1 cellular context compared by ENCODE assay signal in the genomic region with DNA sequence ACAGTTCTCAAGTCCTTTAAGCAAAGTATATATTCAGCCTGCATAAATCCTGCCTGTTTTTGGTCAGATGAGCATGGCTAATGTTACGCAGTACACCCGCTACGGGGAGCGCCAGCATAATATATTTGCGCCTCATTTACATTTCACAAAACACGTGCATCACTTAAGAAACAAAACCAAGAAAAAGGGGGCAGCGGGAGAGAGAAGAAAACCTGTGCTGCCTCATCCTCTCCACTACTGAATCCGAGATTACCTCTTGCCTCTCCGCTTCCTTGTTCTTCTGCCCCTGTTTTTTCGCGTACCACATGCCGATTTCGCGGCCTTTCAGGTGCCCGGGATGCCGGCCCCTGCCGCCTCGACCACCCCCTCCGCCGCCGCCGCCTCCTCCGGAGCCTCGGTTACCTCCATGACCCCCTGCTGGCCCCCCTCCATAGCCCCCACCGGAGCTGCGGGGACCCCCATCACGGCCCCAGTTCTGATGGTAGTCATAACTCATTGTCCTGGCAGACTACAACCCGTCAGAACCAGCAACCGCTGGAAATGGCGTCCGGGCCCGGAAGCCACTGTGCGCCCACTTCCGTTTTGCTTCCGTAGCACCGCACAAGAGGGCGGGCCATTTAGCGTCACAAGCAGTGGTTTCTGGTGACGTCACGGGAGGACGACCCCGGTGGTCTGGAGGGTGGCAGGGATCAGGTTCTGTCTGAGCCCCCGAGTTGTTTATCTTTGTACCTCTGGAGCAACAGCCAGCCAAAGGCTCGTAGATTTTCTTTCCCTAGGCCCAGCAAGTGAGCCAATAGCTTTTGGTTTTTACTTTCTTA.
TF ChIP-seq lines count a peak whose summit lies in the region.

A gene with protein sequence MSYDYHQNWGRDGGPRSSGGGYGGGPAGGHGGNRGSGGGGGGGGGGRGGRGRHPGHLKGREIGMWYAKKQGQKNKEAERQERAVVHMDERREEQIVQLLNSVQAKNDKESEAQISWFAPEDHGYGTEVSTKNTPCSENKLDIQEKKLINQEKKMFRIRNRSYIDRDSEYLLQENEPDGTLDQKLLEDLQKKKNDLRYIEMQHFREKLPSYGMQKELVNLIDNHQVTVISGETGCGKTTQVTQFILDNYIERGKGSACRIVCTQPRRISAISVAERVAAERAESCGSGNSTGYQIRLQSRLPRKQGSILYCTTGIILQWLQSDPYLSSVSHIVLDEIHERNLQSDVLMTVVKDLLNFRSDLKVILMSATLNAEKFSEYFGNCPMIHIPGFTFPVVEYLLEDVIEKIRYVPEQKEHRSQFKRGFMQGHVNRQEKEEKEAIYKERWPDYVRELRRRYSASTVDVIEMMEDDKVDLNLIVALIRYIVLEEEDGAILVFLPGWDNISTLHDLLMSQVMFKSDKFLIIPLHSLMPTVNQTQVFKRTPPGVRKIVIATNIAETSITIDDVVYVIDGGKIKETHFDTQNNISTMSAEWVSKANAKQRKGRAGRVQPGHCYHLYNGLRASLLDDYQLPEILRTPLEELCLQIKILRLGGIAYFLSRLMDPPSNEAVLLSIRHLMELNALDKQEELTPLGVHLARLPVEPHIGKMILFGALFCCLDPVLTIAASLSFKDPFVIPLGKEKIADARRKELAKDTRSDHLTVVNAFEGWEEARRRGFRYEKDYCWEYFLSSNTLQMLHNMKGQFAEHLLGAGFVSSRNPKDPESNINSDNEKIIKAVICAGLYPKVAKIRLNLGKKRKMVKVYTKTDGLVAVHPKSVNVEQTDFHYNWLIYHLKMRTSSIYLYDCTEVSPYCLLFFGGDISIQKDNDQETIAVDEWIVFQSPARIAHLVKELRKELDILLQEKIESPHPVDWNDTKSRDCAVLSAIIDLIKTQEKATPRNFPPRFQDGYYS (minus strand): TSS at position 567 of the 818 bp plus-strand sequence. CDS start 71 bp downstream, at position 496.

TF ChIP-seq in HEK293, 187 proteins besides CTCF, POLR2A, EP300 and RAD21 (continued from another document and continues in another):
- TF ChIP-seq, protein P1, sequence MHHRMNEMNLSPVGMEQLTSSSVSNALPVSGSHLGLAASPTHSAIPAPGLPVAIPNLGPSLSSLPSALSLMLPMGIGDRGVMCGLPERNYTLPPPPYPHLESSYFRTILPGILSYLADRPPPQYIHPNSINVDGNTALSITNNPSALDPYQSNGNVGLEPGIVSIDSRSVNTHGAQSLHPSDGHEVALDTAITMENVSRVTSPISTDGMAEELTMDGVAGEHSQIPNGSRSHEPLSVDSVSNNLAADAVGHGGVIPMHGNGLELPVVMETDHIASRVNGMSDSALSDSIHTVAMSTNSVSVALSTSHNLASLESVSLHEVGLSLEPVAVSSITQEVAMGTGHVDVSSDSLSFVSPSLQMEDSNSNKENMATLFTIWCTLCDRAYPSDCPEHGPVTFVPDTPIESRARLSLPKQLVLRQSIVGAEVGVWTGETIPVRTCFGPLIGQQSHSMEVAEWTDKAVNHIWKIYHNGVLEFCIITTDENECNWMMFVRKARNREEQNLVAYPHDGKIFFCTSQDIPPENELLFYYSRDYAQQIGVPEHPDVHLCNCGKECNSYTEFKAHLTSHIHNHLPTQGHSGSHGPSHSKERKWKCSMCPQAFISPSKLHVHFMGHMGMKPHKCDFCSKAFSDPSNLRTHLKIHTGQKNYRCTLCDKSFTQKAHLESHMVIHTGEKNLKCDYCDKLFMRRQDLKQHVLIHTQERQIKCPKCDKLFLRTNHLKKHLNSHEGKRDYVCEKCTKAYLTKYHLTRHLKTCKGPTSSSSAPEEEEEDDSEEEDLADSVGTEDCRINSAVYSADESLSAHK (tag by site-specific recombination; IDR thresholded peaks at IDR 0.05), result no peak
- TF ChIP-seq, protein P2, sequence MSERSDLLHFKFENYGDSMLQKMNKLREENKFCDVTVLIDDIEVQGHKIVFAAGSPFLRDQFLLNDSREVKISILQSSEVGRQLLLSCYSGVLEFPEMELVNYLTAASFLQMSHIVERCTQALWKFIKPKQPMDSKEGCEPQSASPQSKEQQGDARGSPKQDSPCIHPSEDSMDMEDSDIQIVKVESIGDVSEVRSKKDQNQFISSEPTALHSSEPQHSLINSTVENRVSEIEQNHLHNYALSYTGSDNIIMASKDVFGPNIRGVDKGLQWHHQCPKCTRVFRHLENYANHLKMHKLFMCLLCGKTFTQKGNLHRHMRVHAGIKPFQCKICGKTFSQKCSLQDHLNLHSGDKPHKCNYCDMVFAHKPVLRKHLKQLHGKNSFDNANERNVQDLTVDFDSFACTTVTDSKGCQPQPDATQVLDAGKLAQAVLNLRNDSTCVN (tag by site-specific recombination; optimal IDR thresholded peaks at IDR 0.05), result no peak
- TF ChIP-seq ZNF560 (tag by site-specific recombination; IDR thresholded peaks at IDR 0.05; ENCODE audit: borderline replicate concordance) (no peak), ZNF335 (tag by site-specific recombination; conservative IDR thresholded peaks at IDR 0.05) (peak; percentile 55), ZNF37A (tag by site-specific recombination; IDR thresholded peaks at IDR 0.05) (no peak), EGR2 (tag by site-specific recombination; IDR thresholded peaks at IDR 0.05; ENCODE audit: low read depth) (no peak), ZNF391 (tag by site-specific recombination; IDR thresholded peaks at IDR 0.05; ENCODE audit: borderline replicate concordance, low read depth) (no peak), ZNF19 (tag by site-specific recombination; IDR thresholded peaks at IDR 0.05; ENCODE audit: low read depth) (no peak), ZNF610 (tag by site-specific recombination; IDR thresholded peaks at IDR 0.05; ENCODE audit: borderline replicate concordance) (no peak), ZNF416 (tag by site-specific recombination; IDR thresholded peaks at IDR 0.05) (no peak), ZNF350 (tag by site-specific recombination; IDR thresholded peaks at IDR 0.05) (no peak), ZNF830 (tag by site-specific recombination; IDR thresholded peaks at IDR 0.05; ENCODE audit: low read depth) (no peak), BCL11B (tag by site-specific recombination; IDR thresholded peaks at IDR 0.05; ENCODE audit: low read depth) (no peak; the same call in 1 of the 2 replicates), ZNF529 (tag by site-specific recombination; IDR thresholded peaks at IDR 0.05; ENCODE audit: insufficient replicate concordance) (no peak), ZNF544 (tag by site-specific recombination; IDR thresholded peaks at IDR 0.05) (no peak), ZNF2 (tag by site-specific recombination; IDR thresholded peaks at IDR 0.05) (peak; percentile 58; the same call in 1 of the 2 replicates), KLF7 (tag by site-specific recombination; IDR thresholded peaks at IDR 0.05; ENCODE audit: borderline replicate concordance) (no peak), ZIC2 (tag by site-specific recombination; IDR thresholded peaks at IDR 0.05) (peak; percentile 34; the same call in 1 of the 2 replicates), SCRT2 (tag by site-specific recombination; IDR thresholded peaks at IDR 0.05) (0 out of 2 replicates have a peak, but pooled peaks have one; percentile 17), ZNF707 (tag by site-specific recombination; IDR thresholded peaks at IDR 0.05) (no peak), OVOL3 (tag by site-specific recombination; IDR thresholded peaks at IDR 0.05) (no peak), ZNF76 (tag by site-specific recombination; IDR thresholded peaks at IDR 0.05; ENCODE audit: borderline replicate concordance, low read depth) (no peak), ZNF404 (tag by site-specific recombination; IDR thresholded peaks at IDR 0.05) (no peak), ZNF184 (tag by site-specific recombination; IDR thresholded peaks at IDR 0.05) (no peak), KLF10 (tag by site-specific recombination; IDR thresholded peaks at IDR 0.05) (no peak), ZNF621 (tag by site-specific recombination; IDR thresholded peaks at IDR 0.05) (no peak), ZNF157 (tag by site-specific recombination; IDR thresholded peaks at IDR 0.05) (no peak), ZEB2 (tag by site-specific recombination; IDR thresholded peaks at IDR 0.05) (no peak), SALL2 (tag by site-specific recombination; IDR thresholded peaks at IDR 0.05; ENCODE audit: borderline replicate concordance) (no peak), ZSCAN16 (tag by site-specific recombination; IDR thresholded peaks at IDR 0.05) (no peak), ZNF521 (tag by site-specific recombination; IDR thresholded peaks at IDR 0.05) (no peak), TRIM28 (IDR thresholded peaks at IDR 0.05; ENCODE audit: borderline replicate concordance, low read length) (no peak), KLF1 (tag by site-specific recombination; IDR thresholded peaks at IDR 0.05) (no peak)
- TF ChIP-seq, protein P3, sequence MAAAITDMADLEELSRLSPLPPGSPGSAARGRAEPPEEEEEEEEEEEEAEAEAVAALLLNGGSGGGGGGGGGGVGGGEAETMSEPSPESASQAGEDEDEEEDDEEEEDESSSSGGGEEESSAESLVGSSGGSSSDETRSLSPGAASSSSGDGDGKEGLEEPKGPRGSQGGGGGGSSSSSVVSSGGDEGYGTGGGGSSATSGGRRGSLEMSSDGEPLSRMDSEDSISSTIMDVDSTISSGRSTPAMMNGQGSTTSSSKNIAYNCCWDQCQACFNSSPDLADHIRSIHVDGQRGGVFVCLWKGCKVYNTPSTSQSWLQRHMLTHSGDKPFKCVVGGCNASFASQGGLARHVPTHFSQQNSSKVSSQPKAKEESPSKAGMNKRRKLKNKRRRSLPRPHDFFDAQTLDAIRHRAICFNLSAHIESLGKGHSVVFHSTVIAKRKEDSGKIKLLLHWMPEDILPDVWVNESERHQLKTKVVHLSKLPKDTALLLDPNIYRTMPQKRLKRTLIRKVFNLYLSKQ (tag by site-specific recombination; IDR thresholded peaks at IDR 0.05; ENCODE audit: borderline replicate concordance), result no peak
- TF ChIP-seq, protein P4, sequence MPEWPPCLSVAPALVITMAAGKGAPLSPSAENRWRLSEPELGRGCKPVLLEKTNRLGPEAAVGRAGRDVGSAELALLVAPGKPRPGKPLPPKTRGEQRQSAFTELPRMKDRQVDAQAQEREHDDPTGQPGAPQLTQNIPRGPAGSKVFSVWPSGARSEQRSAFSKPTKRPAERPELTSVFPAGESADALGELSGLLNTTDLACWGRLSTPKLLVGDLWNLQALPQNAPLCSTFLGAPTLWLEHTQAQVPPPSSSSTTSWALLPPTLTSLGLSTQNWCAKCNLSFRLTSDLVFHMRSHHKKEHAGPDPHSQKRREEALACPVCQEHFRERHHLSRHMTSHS (tag by site-specific recombination; IDR thresholded peaks at IDR 0.05), result no peak
- TF ChIP-seq, protein P5, sequence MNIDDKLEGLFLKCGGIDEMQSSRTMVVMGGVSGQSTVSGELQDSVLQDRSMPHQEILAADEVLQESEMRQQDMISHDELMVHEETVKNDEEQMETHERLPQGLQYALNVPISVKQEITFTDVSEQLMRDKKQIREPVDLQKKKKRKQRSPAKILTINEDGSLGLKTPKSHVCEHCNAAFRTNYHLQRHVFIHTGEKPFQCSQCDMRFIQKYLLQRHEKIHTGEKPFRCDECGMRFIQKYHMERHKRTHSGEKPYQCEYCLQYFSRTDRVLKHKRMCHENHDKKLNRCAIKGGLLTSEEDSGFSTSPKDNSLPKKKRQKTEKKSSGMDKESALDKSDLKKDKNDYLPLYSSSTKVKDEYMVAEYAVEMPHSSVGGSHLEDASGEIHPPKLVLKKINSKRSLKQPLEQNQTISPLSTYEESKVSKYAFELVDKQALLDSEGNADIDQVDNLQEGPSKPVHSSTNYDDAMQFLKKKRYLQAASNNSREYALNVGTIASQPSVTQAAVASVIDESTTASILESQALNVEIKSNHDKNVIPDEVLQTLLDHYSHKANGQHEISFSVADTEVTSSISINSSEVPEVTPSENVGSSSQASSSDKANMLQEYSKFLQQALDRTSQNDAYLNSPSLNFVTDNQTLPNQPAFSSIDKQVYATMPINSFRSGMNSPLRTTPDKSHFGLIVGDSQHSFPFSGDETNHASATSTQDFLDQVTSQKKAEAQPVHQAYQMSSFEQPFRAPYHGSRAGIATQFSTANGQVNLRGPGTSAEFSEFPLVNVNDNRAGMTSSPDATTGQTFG (tag by site-specific recombination; IDR thresholded peaks at IDR 0.05; ENCODE audit: borderline replicate concordance), result no peak
- TF ChIP-seq, protein P6, sequence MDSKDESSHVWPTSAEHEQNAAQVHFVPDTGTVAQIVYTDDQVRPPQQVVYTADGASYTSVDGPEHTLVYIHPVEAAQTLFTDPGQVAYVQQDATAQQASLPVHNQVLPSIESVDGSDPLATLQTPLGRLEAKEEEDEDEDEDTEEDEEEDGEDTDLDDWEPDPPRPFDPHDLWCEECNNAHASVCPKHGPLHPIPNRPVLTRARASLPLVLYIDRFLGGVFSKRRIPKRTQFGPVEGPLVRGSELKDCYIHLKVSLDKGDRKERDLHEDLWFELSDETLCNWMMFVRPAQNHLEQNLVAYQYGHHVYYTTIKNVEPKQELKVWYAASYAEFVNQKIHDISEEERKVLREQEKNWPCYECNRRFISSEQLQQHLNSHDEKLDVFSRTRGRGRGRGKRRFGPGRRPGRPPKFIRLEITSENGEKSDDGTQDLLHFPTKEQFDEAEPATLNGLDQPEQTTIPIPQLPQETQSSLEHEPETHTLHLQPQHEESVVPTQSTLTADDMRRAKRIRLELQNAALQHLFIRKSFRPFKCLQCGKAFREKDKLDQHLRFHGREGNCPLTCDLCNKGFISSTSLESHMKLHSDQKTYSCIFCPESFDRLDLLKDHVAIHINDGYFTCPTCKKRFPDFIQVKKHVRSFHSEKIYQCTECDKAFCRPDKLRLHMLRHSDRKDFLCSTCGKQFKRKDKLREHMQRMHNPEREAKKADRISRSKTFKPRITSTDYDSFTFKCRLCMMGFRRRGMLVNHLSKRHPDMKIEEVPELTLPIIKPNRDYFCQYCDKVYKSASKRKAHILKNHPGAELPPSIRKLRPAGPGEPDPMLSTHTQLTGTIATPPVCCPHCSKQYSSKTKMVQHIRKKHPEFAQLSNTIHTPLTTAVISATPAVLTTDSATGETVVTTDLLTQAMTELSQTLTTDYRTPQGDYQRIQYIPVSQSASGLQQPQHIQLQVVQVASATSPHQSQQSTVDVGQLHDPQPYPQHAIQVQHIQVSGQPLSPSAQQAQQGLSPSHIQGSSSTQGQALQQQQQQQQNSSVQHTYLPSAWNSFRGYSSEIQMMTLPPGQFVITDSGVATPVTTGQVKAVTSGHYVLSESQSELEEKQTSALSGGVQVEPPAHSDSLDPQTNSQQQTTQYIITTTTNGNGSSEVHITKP (tag by site-specific recombination; IDR thresholded peaks at IDR 0.05), result no peak
